Comparison of ENCODE assay signal across 1 cellular context in genomic region chr1:14064649-14065442, GRCh38.
TF ChIP-seq lines count a peak whose summit lies in the region.

No MANE protein-coding gene starts in this region.

TF ChIP-seq in K562, 482 proteins besides CTCF, POLR2A, EP300 and RAD21 (continued from another document):
- no peak for TF ChIP-seq ZNF318 (IDR thresholded peaks at IDR 0.05; ENCODE audit: borderline replicate concordance in 1 of 2, low read depth in 1 of 2)
- TF ChIP-seq JUN (IDR thresholded peaks at IDR 0.05; ENCODE audit: borderline replicate concordance, low read depth, low read length), result no peak
- no peak for TF ChIP-seq JUN (CRISPR knock-in tag; IDR thresholded peaks at IDR 0.05; ENCODE audit: borderline replicate concordance)
- peak; percentile 28; the same call in 1 of the 2 replicates for TF ChIP-seq USF2 (CRISPR knock-in tag; IDR thresholded peaks at IDR 0.05)
- TF ChIP-seq ELF4 (CRISPR knock-in tag; IDR thresholded peaks at IDR 0.05), result no peak
- TF ChIP-seq NFIX (CRISPR knock-in tag; IDR thresholded peaks at IDR 0.05; ENCODE audit: low read depth), result peak; percentile 46; the same call in 1 of the 2 replicates
- no peak for TF ChIP-seq MNT (conservative IDR thresholded peaks at IDR 0.05)
